Comparison of ENCODE assay signal across 1 cellular context in the genomic region with DNA sequence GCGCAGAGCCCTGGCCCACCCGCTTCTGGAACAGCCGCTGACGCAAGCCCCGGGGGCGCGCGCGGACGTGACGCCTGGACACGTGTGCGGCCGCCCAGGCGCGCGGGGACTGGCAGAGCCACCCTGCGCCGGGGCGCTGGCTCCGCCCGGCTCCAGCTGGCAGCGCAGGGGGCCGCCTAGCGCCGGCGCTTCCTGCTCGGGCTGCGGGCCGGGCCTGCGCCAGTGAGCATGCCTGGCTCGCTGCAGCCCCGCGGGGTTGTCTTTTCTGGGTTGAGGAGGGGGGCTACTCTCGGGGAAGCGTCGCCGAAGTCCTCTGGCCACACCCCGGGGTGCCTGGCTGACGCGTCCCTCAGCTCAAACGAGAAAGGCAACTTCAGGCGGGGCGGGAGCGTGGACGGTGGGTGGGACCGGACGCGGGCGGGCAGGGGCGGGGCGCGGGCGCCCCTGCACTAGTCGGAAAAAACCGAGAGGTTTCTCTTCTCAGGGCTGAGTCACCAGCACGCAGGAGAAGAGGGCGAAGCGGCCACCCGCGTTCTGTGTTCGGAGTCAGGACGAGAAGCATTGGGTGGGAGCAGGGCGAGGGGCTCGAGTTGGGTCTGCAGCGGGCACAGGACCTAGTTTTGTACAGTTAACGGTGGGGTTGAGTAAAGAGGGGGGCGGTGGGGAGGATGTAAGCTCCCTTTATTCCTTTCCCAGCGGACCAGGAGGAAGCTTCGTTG.
TF ChIP-seq lines count a peak whose summit lies in the region.

A gene with protein sequence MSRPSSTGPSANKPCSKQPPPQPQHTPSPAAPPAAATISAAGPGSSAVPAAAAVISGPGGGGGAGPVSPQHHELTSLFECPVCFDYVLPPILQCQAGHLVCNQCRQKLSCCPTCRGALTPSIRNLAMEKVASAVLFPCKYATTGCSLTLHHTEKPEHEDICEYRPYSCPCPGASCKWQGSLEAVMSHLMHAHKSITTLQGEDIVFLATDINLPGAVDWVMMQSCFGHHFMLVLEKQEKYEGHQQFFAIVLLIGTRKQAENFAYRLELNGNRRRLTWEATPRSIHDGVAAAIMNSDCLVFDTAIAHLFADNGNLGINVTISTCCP (minus strand): TSS at position 48 of the 719 bp plus-strand sequence. CDS start 320 bp downstream, outside the sequence.

TF ChIP-seq in HEK293, 187 proteins besides CTCF, POLR2A, EP300 and RAD21 (continued from another document and continues in another):
- TF ChIP-seq ZNF280D (tag by site-specific recombination; IDR thresholded peaks at IDR 0.05) (peak; percentile 30; the same call in 1 of the 2 replicates), EGR2 (tag by site-specific recombination; IDR thresholded peaks at IDR 0.05; ENCODE audit: low read depth) (peak; percentile 70), ZNF510 (tag by site-specific recombination; IDR thresholded peaks at IDR 0.05; ENCODE audit: insufficient replicate concordance) (no peak), ZNF37A (tag by site-specific recombination; IDR thresholded peaks at IDR 0.05) (no peak), BCL11A (tag by site-specific recombination; IDR thresholded peaks at IDR 0.05; ENCODE audit: low read depth) (peak; percentile 28; the same call in 1 of the 2 replicates), OSR2 (tag by site-specific recombination; IDR thresholded peaks at IDR 0.05) (no peak), ZNF544 (tag by site-specific recombination; IDR thresholded peaks at IDR 0.05) (no peak), ZNF791 (tag by site-specific recombination; IDR thresholded peaks at IDR 0.05) (no peak), ZNF580 (tag by site-specific recombination; IDR thresholded peaks at IDR 0.05) (0 out of 2 replicates have a peak, but pooled peaks have one; percentile 30), ZNF114 (tag by site-specific recombination; IDR thresholded peaks at IDR 0.05) (no peak), ZNF16 (tag by site-specific recombination; IDR thresholded peaks at IDR 0.05; ENCODE audit: low read depth) (no peak), SALL2 (tag by site-specific recombination; IDR thresholded peaks at IDR 0.05; ENCODE audit: borderline replicate concordance) (no peak), ZSCAN16 (tag by site-specific recombination; IDR thresholded peaks at IDR 0.05) (no peak), KLF7 (tag by site-specific recombination; IDR thresholded peaks at IDR 0.05; ENCODE audit: borderline replicate concordance) (0 out of 2 replicates have a peak, but pooled peaks have one; percentile 42), ZNF169 (tag by site-specific recombination; IDR thresholded peaks at IDR 0.05) (no peak), HOXA7 (CRISPR knock-in tag; IDR thresholded peaks at IDR 0.05; ENCODE audit: borderline replicate concordance) (no peak), ZNF280C (tag by site-specific recombination; IDR thresholded peaks at IDR 0.05) (no peak), GLIS2 (tag by site-specific recombination; IDR thresholded peaks at IDR 0.05) (peak; percentile 81), ZNF138 (tag by site-specific recombination; IDR thresholded peaks at IDR 0.05; ENCODE audit: borderline replicate concordance) (no peak), TCF7L2 (IDR thresholded peaks at IDR 0.05; ENCODE audit: borderline replicate concordance, low read depth, low read length) (no peak), ZNF561 (tag by site-specific recombination; IDR thresholded peaks at IDR 0.05; ENCODE audit: borderline replicate concordance) (no peak), ZNF677 (tag by site-specific recombination; IDR thresholded peaks at IDR 0.05) (no peak), ZNF148 (tag by site-specific recombination; IDR thresholded peaks at IDR 0.05; ENCODE audit: borderline replicate concordance) (no peak), ZNF843 (tag by site-specific recombination; IDR thresholded peaks at IDR 0.05) (0 out of 2 replicates have a peak, but pooled peaks have one; percentile 35), ZNF366 (tag by site-specific recombination; conservative IDR thresholded peaks at IDR 0.05) (0 out of 2 replicates have a peak, but pooled peaks have one; percentile 18), ZBTB1 (tag by site-specific recombination; IDR thresholded peaks at IDR 0.05) (no peak), ZNF202 (tag by site-specific recombination; IDR thresholded peaks at IDR 0.05; ENCODE audit: borderline replicate concordance) (no peak), ZNF521 (tag by site-specific recombination; IDR thresholded peaks at IDR 0.05) (no peak), ZNF473 (tag by site-specific recombination; IDR thresholded peaks at IDR 0.05) (no peak), ZNF558 (tag by site-specific recombination; IDR thresholded peaks at IDR 0.05) (no peak), ZNF785 (tag by site-specific recombination; IDR thresholded peaks at IDR 0.05) (no peak), ZNF48 (tag by site-specific recombination; IDR thresholded peaks at IDR 0.05) (no peak), ZNF423 (tag by site-specific recombination; IDR thresholded peaks at IDR 0.05) (peak; percentile 90), ZNF133 (tag by site-specific recombination; IDR thresholded peaks at IDR 0.05) (no peak), ZNF398 (tag by site-specific recombination; IDR thresholded peaks at IDR 0.05) (no peak)
- TF ChIP-seq, protein P1, sequence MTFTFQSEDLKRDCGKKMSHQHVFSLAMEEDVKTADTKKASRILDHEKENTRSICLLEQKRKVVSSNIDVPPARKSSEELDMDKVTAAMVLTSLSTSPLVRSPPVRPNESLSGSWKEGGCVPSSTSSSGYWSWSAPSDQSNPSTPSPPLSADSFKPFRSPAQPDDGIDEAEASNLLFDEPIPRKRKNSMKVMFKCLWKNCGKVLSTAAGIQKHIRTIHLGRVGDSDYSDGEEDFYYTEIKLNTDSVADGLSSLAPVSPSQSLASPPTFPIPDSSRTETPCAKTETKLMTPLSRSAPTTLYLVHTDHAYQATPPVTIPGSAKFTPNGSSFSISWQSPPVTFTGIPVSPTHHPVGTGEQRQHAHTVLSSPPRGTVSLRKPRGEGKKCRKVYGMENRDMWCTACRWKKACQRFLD (tag by site-specific recombination; IDR thresholded peaks at IDR 0.05) = no peak
- TF ChIP-seq, protein P2, sequence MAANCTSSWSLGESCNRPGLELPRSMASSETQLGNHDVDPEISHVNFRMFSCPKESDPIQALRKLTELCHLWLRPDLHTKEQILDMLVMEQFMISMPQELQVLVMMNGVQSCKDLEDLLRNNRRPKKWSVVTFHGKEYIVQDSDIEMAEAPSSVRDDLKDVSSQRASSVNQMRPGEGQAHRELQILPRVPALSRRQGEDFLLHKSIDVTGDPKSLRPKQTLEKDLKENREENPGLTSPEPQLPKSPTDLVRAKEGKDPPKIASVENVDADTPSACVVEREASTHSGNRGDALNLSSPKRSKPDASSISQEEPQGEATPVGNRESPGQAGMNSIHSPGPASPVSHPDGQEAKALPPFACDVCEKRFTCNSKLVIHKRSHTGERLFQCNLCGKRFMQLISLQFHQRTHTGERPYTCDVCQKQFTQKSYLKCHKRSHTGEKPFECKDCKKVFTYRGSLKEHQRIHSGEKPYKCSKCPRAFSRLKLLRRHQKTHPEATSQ (tag by site-specific recombination; IDR thresholded peaks at IDR 0.05) = no peak
- TF ChIP-seq, protein P3, sequence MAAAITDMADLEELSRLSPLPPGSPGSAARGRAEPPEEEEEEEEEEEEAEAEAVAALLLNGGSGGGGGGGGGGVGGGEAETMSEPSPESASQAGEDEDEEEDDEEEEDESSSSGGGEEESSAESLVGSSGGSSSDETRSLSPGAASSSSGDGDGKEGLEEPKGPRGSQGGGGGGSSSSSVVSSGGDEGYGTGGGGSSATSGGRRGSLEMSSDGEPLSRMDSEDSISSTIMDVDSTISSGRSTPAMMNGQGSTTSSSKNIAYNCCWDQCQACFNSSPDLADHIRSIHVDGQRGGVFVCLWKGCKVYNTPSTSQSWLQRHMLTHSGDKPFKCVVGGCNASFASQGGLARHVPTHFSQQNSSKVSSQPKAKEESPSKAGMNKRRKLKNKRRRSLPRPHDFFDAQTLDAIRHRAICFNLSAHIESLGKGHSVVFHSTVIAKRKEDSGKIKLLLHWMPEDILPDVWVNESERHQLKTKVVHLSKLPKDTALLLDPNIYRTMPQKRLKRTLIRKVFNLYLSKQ (tag by site-specific recombination; IDR thresholded peaks at IDR 0.05; ENCODE audit: borderline replicate concordance) = no peak
- TF ChIP-seq, protein P4, sequence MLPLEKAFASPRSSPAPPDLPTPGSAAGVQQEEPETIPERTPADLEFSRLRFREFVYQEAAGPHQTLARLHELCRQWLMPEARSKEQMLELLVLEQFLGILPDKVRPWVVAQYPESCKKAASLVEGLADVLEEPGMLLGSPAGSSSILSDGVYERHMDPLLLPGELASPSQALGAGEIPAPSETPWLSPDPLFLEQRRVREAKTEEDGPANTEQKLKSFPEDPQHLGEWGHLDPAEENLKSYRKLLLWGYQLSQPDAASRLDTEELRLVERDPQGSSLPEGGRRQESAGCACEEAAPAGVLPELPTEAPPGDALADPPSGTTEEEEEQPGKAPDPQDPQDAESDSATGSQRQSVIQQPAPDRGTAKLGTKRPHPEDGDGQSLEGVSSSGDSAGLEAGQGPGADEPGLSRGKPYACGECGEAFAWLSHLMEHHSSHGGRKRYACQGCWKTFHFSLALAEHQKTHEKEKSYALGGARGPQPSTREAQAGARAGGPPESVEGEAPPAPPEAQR (tag by site-specific recombination; IDR thresholded peaks at IDR 0.05) = no peak
